1 cellular context compared by ENCODE assay signal in the genomic region with DNA sequence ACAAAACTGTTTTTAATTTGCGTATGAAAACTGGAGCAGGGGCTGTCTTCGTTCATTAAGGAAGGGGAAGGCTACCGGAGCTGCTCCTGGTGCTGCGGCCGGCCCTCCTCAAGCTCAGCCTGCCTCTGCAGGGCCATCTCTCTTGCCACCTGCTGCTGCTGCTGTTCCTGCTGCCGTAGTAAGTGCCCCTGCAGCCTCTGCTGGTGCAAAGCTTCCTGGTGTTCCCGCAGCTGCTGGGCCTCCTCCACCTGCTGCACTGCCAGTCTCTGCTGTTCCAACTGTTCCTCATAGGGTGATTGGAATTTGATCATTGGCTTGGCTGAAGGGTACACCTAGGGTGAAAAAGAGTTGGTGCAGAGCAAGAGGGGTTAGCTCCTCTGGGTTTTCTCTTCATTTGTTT.
TF ChIP-seq lines count a peak whose summit lies in the region.

No MANE protein-coding gene starts in this region.

TF ChIP-seq in H1, 55 proteins besides CTCF, POLR2A, EP300 and RAD21 (continued from another document):
- TF ChIP-seq, protein P1, sequence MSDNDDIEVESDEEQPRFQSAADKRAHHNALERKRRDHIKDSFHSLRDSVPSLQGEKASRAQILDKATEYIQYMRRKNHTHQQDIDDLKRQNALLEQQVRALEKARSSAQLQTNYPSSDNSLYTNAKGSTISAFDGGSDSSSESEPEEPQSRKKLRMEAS (IDR thresholded peaks at IDR 0.05): 0 out of 2 replicates have a peak, but pooled peaks have one; percentile 14
- TF ChIP-seq CHD1 (IDR thresholded peaks at IDR 0.05; ENCODE audit: low read depth, low read length) (no peak), TAF7 (optimal IDR thresholded peaks at IDR 0.05; ENCODE audit: borderline replicate concordance, low read depth, low read length) (no peak), ZNF274 (IDR thresholded peaks at IDR 0.05; ENCODE audit: borderline replicate concordance, extremely low read depth, low read length) (no peak), CEBPB (IDR thresholded peaks at IDR 0.05; ENCODE audit: low read depth, low read length) (no peak), MAFK (IDR thresholded peaks at IDR 0.05; ENCODE audit: low read depth, low read length) (no peak), TBP (IDR thresholded peaks at IDR 0.05; ENCODE audit: low read depth, low read length) (no peak), RNF2 (IDR thresholded peaks at IDR 0.05; ENCODE audit: borderline replicate concordance, low read depth, low read length, missing control alignments, poor library complexity, severe bottlenecking) (no peak), SP2 (IDR thresholded peaks at IDR 0.05; ENCODE audit: low read length) (no peak), BACH1 (IDR thresholded peaks at IDR 0.05; ENCODE audit: low read length) (no peak), JUND (IDR thresholded peaks at IDR 0.05; ENCODE audit: low read length) (no peak), CHD2 (IDR thresholded peaks at IDR 0.05; ENCODE audit: low read length) (no peak), SP4 (IDR thresholded peaks at IDR 0.05; ENCODE audit: low read length) (no peak), HDAC2 (IDR thresholded peaks at IDR 0.05; ENCODE audit: borderline replicate concordance in 1 of 2, low read depth in 2 of 2, low read length in 2 of 2) (0 out of 4 replicates have a peak, but pooled peaks of 1 of the 2 experiments have one; percentile 31), TCF12 (IDR thresholded peaks at IDR 0.05; ENCODE audit: low read depth, low read length) (0 out of 2 replicates have a peak, but pooled peaks have one; percentile 34), EZH2 (IDR thresholded peaks at IDR 0.05; ENCODE audit: low read depth, low read length, severe bottlenecking) (no peak), KDM4A (IDR thresholded peaks at IDR 0.05; ENCODE audit: low read depth, low read length, severe bottlenecking) (no peak), SP1 (IDR thresholded peaks at IDR 0.05; ENCODE audit: low read depth, low read length) (no peak), RFX5 (IDR thresholded peaks at IDR 0.05; ENCODE audit: borderline replicate concordance, low read depth, low read length) (no peak), TEAD4 (IDR thresholded peaks at IDR 0.05; ENCODE audit: low read depth, low read length) (no peak), YY1 (IDR thresholded peaks at IDR 0.05; ENCODE audit: low read depth, low read length) (no peak), SUZ12 (IDR thresholded peaks at IDR 0.05; ENCODE audit: low read length) (no peak), SIX5 (IDR thresholded peaks at IDR 0.05; ENCODE audit: low read depth, low read length) (no peak)
- TF ChIP-seq, protein P2, sequence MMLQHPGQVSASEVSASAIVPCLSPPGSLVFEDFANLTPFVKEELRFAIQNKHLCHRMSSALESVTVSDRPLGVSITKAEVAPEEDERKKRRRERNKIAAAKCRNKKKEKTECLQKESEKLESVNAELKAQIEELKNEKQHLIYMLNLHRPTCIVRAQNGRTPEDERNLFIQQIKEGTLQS (IDR thresholded peaks at IDR 0.05; ENCODE audit: insufficient read depth, low read depth, low read length): no peak
TF ChIP-seq in H1: peak in this region for 4.
